11 cellular contexts compared by ENCODE assay signal in genomic region chr19:32852216-32852615, GRCh38. TPM values are rescaled to one million over a fixed set of nuclear protein-coding genes. Genes with fewer than 3 reads are reported as not detected.
"Had no signal": no experiment of that assay in that cellular context is flagged by ENCODE, and none has a peak within 500 bp of the region (broad histone marks: within the 10 kb centered on the region; RNA-seq: fewer than 3 reads in every experiment).

No MANE protein-coding gene starts in this region.

- H3K9me3 ChIP-seq: HAP-1 had no signal

- H3K4me1 ChIP-seq: HAP-1 had no signal

- H3K9me3 Mint-ChIP-seq: HFFc6 had no signal

- DNase-seq: GM23248, GOT3, H7, HFFc6 had no signal

- FAIRE-seq: HepG2 had no signal

- H3K27ac Mint-ChIP-seq: HFFc6, IgD-negative memory B cell had no signal

- H3K27ac ChIP-seq: GM23248, HL-60 had no signal

- H3K27me3 Mint-ChIP-seq: IgD-negative memory B cell had no signal

- H3K4me3 ChIP-seq: GM23248, HAP-1 had no signal

- H3K36me3 Mint-ChIP-seq: IgD-negative memory B cell had no signal

- H3K4me3 Mint-ChIP-seq: HFFc6, IgD-negative memory B cell had no signal

- ATAC-seq: HCT116, HepG2 had no signal

- H3K36me3 ChIP-seq: HAP-1 had no signal

RNA-seq across cellular contexts. Expression of gene SLC7A9, which starts 17.4 kb away (rescaled TPM):
- total RNA-seq: GM23248, H4, H7, HFFc6, HT1080 had no signal
- polyA plus RNA-seq: GM23248, IgD-negative memory B cell had no signal
